In genomic region chr5:105752801-105753200, GRCh38 we compare ENCODE assay signal across 20 cellular contexts.
A peak's percentile ranks its signal among the peaks of the same experiment; 100 is the strongest.
DNase-seq lines count a peak whose midpoint lies in the region; ATAC-seq and TF ChIP-seq lines count a peak whose summit lies in the region.
"Had no signal": no experiment of that assay in that cellular context is flagged by ENCODE, and none has a peak within 500 bp of the region (broad histone marks: within the 10 kb centered on the region; RNA-seq: fewer than 3 reads in every experiment).

No MANE protein-coding gene starts in this region.

- no TSS peak for BruUV-seq in PC-3 (replicated peaks; lab: Mats Ljungman, UMichigan)
- BruUV-seq in PC-9 (replicated peaks; lab: Mats Ljungman, UMichigan), result no TSS peak

- H3K9ac ChIP-seq in PC-3 (ENCODE audit: low read length), result no peak overlapping the region

- H3K27ac ChIP-seq in PC-3 (ENCODE audit: low read length), result no peak overlapping the region
- H3K27ac ChIP-seq in PC-9, result no peak overlapping the region
- H3K27ac ChIP-seq in heart left ventricle, result no peak overlapping the region
- H3K27ac ChIP-seq: gastroesophageal sphincter, HL-60, vagina had no signal

- peak; percentile 27; the same call in 1 of the 2 replicates for ATAC-seq in PC-3
- no peak for ATAC-seq in heart left ventricle
- ATAC-seq: activated naive CD8-positive, alpha-beta T cell treated with anti-CD3 and anti-CD28 coated beads, Interleukin-2, amount 50 U/mL, for 24 hours; gastroesophageal sphincter; naive thymus-derived CD4-positive, alpha-beta T cell; right cardiac atrium had no signal

- H3K4me3 ChIP-seq in PC-3 (ENCODE audit: low read length) (no peak overlapping the region), fibroblast of mammary gland (ENCODE audit: control insufficient read depth, low read depth, low read length) (no peak overlapping the region), PC-9 (no peak overlapping the region), heart left ventricle (no peak overlapping the region)
- H3K4me3 ChIP-seq: gastroesophageal sphincter, MG63, vagina had no signal

- H3K4me1 ChIP-seq in PC-3 (ENCODE audit: insufficient read depth, low read length) (no peaks in the 10 kb centered on the region), PC-9 (replicated peaks; ENCODE audit: insufficient read depth) (no peaks in the 10 kb centered on the region), heart left ventricle (no peaks in the 10 kb centered on the region)
- H3K4me1 ChIP-seq: gastroesophageal sphincter, vagina had no signal

- H3F3A ChIP-seq in PC-3 (ENCODE audit: low read length, unreplicated experiment) (no peaks in the 10 kb centered on the region), PC-9 (ENCODE audit: insufficient read depth, low read depth) (no peaks in the 10 kb centered on the region)

- H3K9me2 ChIP-seq in PC-3 (replicated peaks; ENCODE audit: low read length), result no peaks in the 10 kb centered on the region
- H3K9me2 ChIP-seq in PC-9 (ENCODE audit: insufficient read depth), result no peaks in the 10 kb centered on the region

- no peaks in the 10 kb centered on the region for H4K20me1 ChIP-seq in PC-3 (ENCODE audit: low read length)
- H4K20me1 ChIP-seq in PC-9 (ENCODE audit: insufficient read depth), result no peaks in the 10 kb centered on the region

- CTCF ChIA-PET in PC-3 (lab: Charles Lee), result no interaction called here
- CTCF ChIA-PET in PC-9 (lab: Charles Lee), result no interaction called here

- no peak overlapping the region for H2AFZ ChIP-seq in PC-3 (ENCODE audit: low read length)
- no peak overlapping the region for H2AFZ ChIP-seq in PC-9

- H3K36me3 ChIP-seq in PC-3 (ENCODE audit: low read depth, low read length) (no peaks in the 10 kb centered on the region), PC-9 (ENCODE audit: low read depth) (no peaks in the 10 kb centered on the region), heart left ventricle (no peaks in the 10 kb centered on the region)
- H3K36me3 ChIP-seq: gastroesophageal sphincter, MG63, vagina had no signal

- TF ChIP-seq CTCF in PC-3 (conservative IDR thresholded peaks at IDR 0.05; ENCODE audit: low read depth, low read length), result no peak; the same call in 1 of the 2 replicates
- TF ChIP-seq CTCF in fibroblast of mammary gland (conservative IDR thresholded peaks at IDR 0.05; ENCODE audit: control insufficient read depth, insufficient read depth, low read depth, low read length), result no peak
- no peak for TF ChIP-seq CTCF in PC-9 (conservative IDR thresholded peaks at IDR 0.05)
- no peak for TF ChIP-seq CTCF in heart left ventricle (IDR thresholded peaks at IDR 0.05)

- no peak for TF ChIP-seq POLR2A in heart left ventricle (IDR thresholded peaks at IDR 0.05)

- H3K27me3 ChIP-seq in PC-3 (ENCODE audit: low read length), result no peaks in the 10 kb centered on the region
- no peaks in the 10 kb centered on the region for H3K27me3 ChIP-seq in PC-9 (ENCODE audit: insufficient read depth, low read depth)
- no peaks in the 10 kb centered on the region for H3K27me3 ChIP-seq in heart left ventricle
- H3K27me3 ChIP-seq: gastroesophageal sphincter, MG63, vagina had no signal

- POLR2A ChIA-PET in PC-3 (lab: Charles Lee; ENCODE audit: unreplicated experiment) (no interaction called here), PC-9 (lab: Charles Lee; ENCODE audit: unreplicated experiment) (no interaction called here)

- H3K79me2 ChIP-seq in PC-3 (ENCODE audit: low read length) (no peaks in the 10 kb centered on the region), PC-9 (ENCODE audit: low read depth) (no peaks in the 10 kb centered on the region)

- H3K9me3 ChIP-seq in PC-3 (ENCODE audit: low read length), result no peaks in the 10 kb centered on the region
- H3K9me3 ChIP-seq in PC-9 (ENCODE audit: insufficient read depth, low read depth), result no peaks in the 10 kb centered on the region
- peaks cover 0 to 3% (median 0%) of the 10 kb centered on the region in 12 donors for H3K9me3 ChIP-seq in heart left ventricle
- H3K9me3 ChIP-seq: gastroesophageal sphincter, vagina had no signal

- no peak overlapping the region for H3K4me2 ChIP-seq in PC-3 (ENCODE audit: low read length)
- no peak overlapping the region for H3K4me2 ChIP-seq in PC-9

- WGBS in heart left ventricle, 4 donors, result 89 to 92% (median 90%) methylated on average over 3 of the region's 3 CpGs

- DNase-seq in NCI-H82 (lab: John Stamatoyannopoulos, UW), result peak; percentile 1
- no peak for DNase-seq in NCI-H82 treated with DMSO at 0.1 percent for 48 hours (lab: John Stamatoyannopoulos, UW; ENCODE audit: unreplicated experiment)
- peak; percentile 40 for DNase-seq in PC-3
- peak; percentile 8 for DNase-seq in fibroblast of mammary gland (ENCODE audit: low read depth)
- no peak for DNase-seq in PC-9
- no peak for DNase-seq in heart left ventricle
- no peak for DNase-seq in globus pallidus (ENCODE audit: low spot score)
- no peak for DNase-seq in stimulated activated CD4-positive, alpha-beta T cell treated with anti-CD3 and anti-CD28 coated beads, Interleukin-4, amount 100 ng/mL, for 4 hours
- DNase-seq: activated CD4-positive, alpha-beta T cell treated with anti-CD3 and anti-CD28 coated beads, Interleukin-2, amount 50 U/mL, for 1 hour; activated naive CD8-positive, alpha-beta T cell treated with anti-CD3 and anti-CD28 coated beads, Interleukin-2, amount 50 U/mL, for 24 hours; dermis blood vessel endothelial cell; MG63; naive thymus-derived CD4-positive, alpha-beta T cell; NCI-H1694; NCI-H446; right cardiac atrium; Right ventricle myocardium superior had no signal

- intact Hi-C loops in PC-3 (cut with micrococcal nuclease), result no loop called here
- intact Hi-C loops in PC-9 (cut with micrococcal nuclease; ENCODE audit: unreplicated experiment), result no loop called here
- intact Hi-C loops in heart left ventricle (cut with DNase I), result no loop called here

Comparison
In these comparisons a context has a peak if more than half of its experiments do, and no peak if none do; other contexts are left out.
1. DNase-seq: peak in NCI-H82 (single experiment), PC-3 (single experiment) and fibroblast of mammary gland (single experiment); none in NCI-H82 treated with DMSO at 0.1 percent for 48 hours (single experiment), PC-9 (0 of 2), heart left ventricle (0 of 5), globus pallidus (single experiment) and stimulated activated CD4-positive, alpha-beta T cell treated with anti-CD3 and anti-CD28 coated beads, Interleukin-4, amount 100 ng/mL, for 4 hours (0 of 2).